In genomic region chr3:45656575-45657363, GRCh38 we compare ENCODE assay signal across 9 cellular contexts. TPM values are rescaled to one million over a fixed set of nuclear protein-coding genes. Genes with fewer than 3 reads are reported as not detected.
DNase-seq lines count a peak whose midpoint lies in the region; ATAC-seq and TF ChIP-seq lines count a peak whose summit lies in the region.
"Had no signal": no experiment of that assay in that cellular context is flagged by ENCODE, and none has a peak within 500 bp of the region (broad histone marks: within the 10 kb centered on the region; RNA-seq: fewer than 3 reads in every experiment).

No MANE protein-coding gene starts in this region.

- H3K27ac ChIP-seq in CD4-positive, CD25-positive, alpha-beta regulatory T cell (ENCODE audit: insufficient read depth, low read length, poor library complexity, severe bottlenecking): no peak overlapping the region
- H3K27ac ChIP-seq in neutrophil: no peak overlapping the region

- no peak overlapping the region for H3K4me3 Mint-ChIP-seq in CD4-positive, CD25-positive, alpha-beta regulatory T cell
- H3K4me3 Mint-ChIP-seq: T-helper 1 cell treated with Interleukin-12 subunit alpha and Interleukin-12 subunit beta and Interleukin-4 antibody, amounts not matched to agents 30 μg/mL and 1 μg/mL, for 36 hours had no signal

- peak; percentile 72 to 92 (median 82) for DNase-seq in CD4-positive, CD25-positive, alpha-beta regulatory T cell
- DNase-seq in GM20000 (ENCODE audit: low spot score) (peak; percentile 81), LNCaP clone FGC (ENCODE audit: low read depth) (peak; percentile 85), RPMI7951 (ENCODE audit: low read depth) (peak; percentile 93), activated T-helper 1 cell treated with Interleukin-2 at 50 U/mL for 16 hours (ENCODE audit: low read depth) (peak; percentile 74), fibroblast of the conjunctiva (ENCODE audit: low read depth) (peak; percentile 95), superior temporal gyrus (ENCODE audit: extremely low spot score) (peak; percentile 95)

- no peak overlapping the region for H3K4me3 ChIP-seq in CD4-positive, CD25-positive, alpha-beta regulatory T cell (ENCODE audit: low read depth, low read length)
- H3K4me3 ChIP-seq in LNCaP clone FGC (ENCODE audit: low read depth, low read length) (no peak overlapping the region), neutrophil (ENCODE audit: low read depth in 1 of 2, low read length in 1 of 2) (no peak overlapping the region)

- H3K27me3 ChIP-seq in CD4-positive, CD25-positive, alpha-beta regulatory T cell (ENCODE audit: control insufficient read depth, insufficient read depth, low read length): no peaks in the 10 kb centered on the region
- H3K27me3 ChIP-seq in neutrophil: no peaks in the 10 kb centered on the region

- no peaks in the 10 kb centered on the region for H3K9me3 ChIP-seq in CD4-positive, CD25-positive, alpha-beta regulatory T cell (ENCODE audit: control insufficient read depth in 2 of 2, low read length in 2 of 2)
- H3K9me3 ChIP-seq in neutrophil: no peaks in the 10 kb centered on the region

- H3K36me3 ChIP-seq in CD4-positive, CD25-positive, alpha-beta regulatory T cell (ENCODE audit: control insufficient read depth, insufficient read depth, low read length): no peaks in the 10 kb centered on the region
- H3K36me3 ChIP-seq in neutrophil: no peaks in the 10 kb centered on the region

- H3K27ac Mint-ChIP-seq in CD4-positive, CD25-positive, alpha-beta regulatory T cell: peak overlapping the region in 2 of 3 donors; percentile 43 to 44
- H3K27ac Mint-ChIP-seq: T-helper 1 cell treated with Interleukin-12 subunit alpha and Interleukin-12 subunit beta and Interleukin-4 antibody, amounts not matched to agents 30 μg/mL and 1 μg/mL, for 36 hours had no signal

- peaks cover 16 to 39% (median 25%) of the 10 kb centered on the region in 4 donors for H3K4me1 Mint-ChIP-seq in CD4-positive, CD25-positive, alpha-beta regulatory T cell

- H3K27me3 Mint-ChIP-seq in CD4-positive, CD25-positive, alpha-beta regulatory T cell: no peaks in the 10 kb centered on the region

- peaks cover 5% of the 10 kb centered on the region for H3K4me1 ChIP-seq in CD4-positive, CD25-positive, alpha-beta regulatory T cell (ENCODE audit: control insufficient read depth, insufficient read depth, low read length, poor library complexity, severe bottlenecking)
- peaks cover 11 to 12% of the 10 kb centered on the region in 2 experiments for H3K4me1 ChIP-seq in neutrophil (ENCODE audit: control insufficient read depth in 1 of 2, insufficient read depth in 1 of 2, low read depth in 1 of 2, low read length in 1 of 2)

- H3K9me3 Mint-ChIP-seq in CD4-positive, CD25-positive, alpha-beta regulatory T cell: no peaks in the 10 kb centered on the region
- H3K9me3 Mint-ChIP-seq: T-helper 1 cell treated with Interleukin-12 subunit alpha and Interleukin-12 subunit beta and Interleukin-4 antibody, amounts not matched to agents 30 μg/mL and 1 μg/mL, for 36 hours had no signal

- H3K36me3 Mint-ChIP-seq in CD4-positive, CD25-positive, alpha-beta regulatory T cell: peaks cover 6% of the 10 kb centered on the region

- ATAC-seq in CD4-positive, CD25-positive, alpha-beta regulatory T cell (ENCODE audit: low read depth in 2 of 2): peak; percentile 85 to 94

- TF ChIP-seq CTCF in GM20000 (IDR thresholded peaks at IDR 0.05; ENCODE audit: extremely low read depth, missing control alignments) (peak; percentile 76), LNCaP clone FGC (IDR thresholded peaks at IDR 0.05; ENCODE audit: control insufficient read depth, extremely low read depth, insufficient read depth) (peak; percentile 98), neutrophil (IDR thresholded peaks at IDR 0.05) (peak; percentile 84)

RNA-seq across cellular contexts. Expression of gene SACM1L, which starts 32.4 kb away (rescaled TPM):
- 70.0 TPM for total RNA-seq in CD4-positive, CD25-positive, alpha-beta regulatory T cell
- polyA plus RNA-seq in CD4-positive, CD25-positive, alpha-beta regulatory T cell: 10 to 100 TPM; 13.4 to 23.3 (median 18.4) TPM
- total RNA-seq in RPMI7951 (2014; rRNA removed; shearing (Covaris generic)): 32.3 and 40.1 TPM in 2 replicates
